8 cellular contexts compared by ENCODE assay signal in genomic region chr5:67215592-67216471, GRCh38. TPM values are rescaled to one million over a fixed set of nuclear protein-coding genes. Genes with fewer than 3 reads are reported as not detected.
DNase-seq lines count a peak whose midpoint lies in the region; ATAC-seq and TF ChIP-seq lines count a peak whose summit lies in the region.

No MANE protein-coding gene starts in this region.

- H3K9me3 ChIP-seq in KOPT-K1 (ENCODE audit: insufficient read depth, low read length, poor library complexity, severe bottlenecking) (no peaks in the 10 kb centered on the region), colonic mucosa (no peaks in the 10 kb centered on the region), mucosa of rectum (ENCODE audit: control insufficient read depth in 2 of 2, low read length in 2 of 2) (no peaks in the 10 kb centered on the region)

- H3K4me1 ChIP-seq in colonic mucosa (peaks cover 13% of the 10 kb centered on the region), mucosa of rectum (ENCODE audit: control insufficient read depth in 2 of 2, insufficient read depth in 2 of 2, low read length in 2 of 2) (peaks cover 14 to 18% of the 10 kb centered on the region in 2 donors)

- H3K4me3 ChIP-seq in colonic mucosa (peak overlapping the region; percentile 18), mucosa of rectum (ENCODE audit: low read length in 2 of 2) (peak overlapping the region; percentile 55 to 58)

- intact Hi-C loops in colonic mucosa (cut with DNase I): no loop called here

- peak overlapping the region; percentile 86 for H3K27ac ChIP-seq in KOPT-K1 (ENCODE audit: low read depth, low read length, poor library complexity, severe bottlenecking)
- peak overlapping the region; percentile 72 for H3K27ac ChIP-seq in colonic mucosa
- H3K27ac ChIP-seq in mucosa of rectum (ENCODE audit: low read depth in 2 of 2, low read length in 2 of 2): peak overlapping the region; percentile 73 to 81

- H3K4me1 Mint-ChIP-seq in stimulated activated effector memory CD8-positive, alpha-beta T cell treated with anti-CD3 and anti-CD28 coated beads, Interleukin-12 subunit alpha, Interleukin-12 subunit beta, amount 100 ng/mL, for 72 hours: peaks cover 53% of the 10 kb centered on the region

- H3K36me3 ChIP-seq in KOPT-K1 (ENCODE audit: insufficient read depth, low read length) (no peaks in the 10 kb centered on the region), colonic mucosa (no peaks in the 10 kb centered on the region), mucosa of rectum (ENCODE audit: control insufficient read depth in 2 of 2, insufficient read depth in 2 of 2, low read length in 2 of 2) (no peaks in the 10 kb centered on the region)

- peak overlapping the region; percentile 16 to 76 for H3K9ac ChIP-seq in colonic mucosa (ENCODE audit: low read depth in 2 of 2, low read length in 2 of 2)
- H3K9ac ChIP-seq in mucosa of rectum (ENCODE audit: low read depth in 1 of 2, low read length in 2 of 2): peak overlapping the region; percentile 38 to 46

- H3K4me3 Mint-ChIP-seq in stimulated activated effector memory CD8-positive, alpha-beta T cell treated with anti-CD3 and anti-CD28 coated beads, Interleukin-12 subunit alpha, Interleukin-12 subunit beta, amount 100 ng/mL, for 72 hours: peak overlapping the region; percentile 69

- TF ChIP-seq CTCF in colonic mucosa (IDR thresholded peaks at IDR 0.05): no peak

- H3K27ac Mint-ChIP-seq in stimulated activated effector memory CD8-positive, alpha-beta T cell treated with anti-CD3 and anti-CD28 coated beads, Interleukin-12 subunit alpha, Interleukin-12 subunit beta, amount 100 ng/mL, for 72 hours: peak overlapping the region; percentile 92

- DNase-seq in DMS153 (lab: John Stamatoyannopoulos, UW) (peak; percentile 38), colonic mucosa (peak; percentile 84), NCI-H446 treated with DMSO at 0.1 percent for 48 hours (lab: John Stamatoyannopoulos, UW) (no peak)
- peak; percentile 69 for DNase-seq in activated CD4-positive, CD25-positive, alpha-beta regulatory T cell treated with anti-CD3 and anti-CD28 coated beads, Interleukin-2, amount 50 U/mL, for 72 hours
- peak; percentile 39 to 78 for DNase-seq in stimulated activated effector memory CD8-positive, alpha-beta T cell treated with anti-CD3 and anti-CD28 coated beads, Interleukin-12 subunit alpha, Interleukin-12 subunit beta, amount 100 ng/mL, for 72 hours (ENCODE audit: low spot score in 2 of 2)

- peak; percentile 99 for ATAC-seq in GM21447 (IDR thresholded peaks at IDR 0.05; ENCODE audit: unreplicated experiment)
- ATAC-seq in stimulated activated effector memory CD8-positive, alpha-beta T cell treated with anti-CD3 and anti-CD28 coated beads, Interleukin-12 subunit alpha, Interleukin-12 subunit beta, amount 100 ng/mL, for 72 hours: peak; percentile 93

- no peaks in the 10 kb centered on the region for H3K27me3 ChIP-seq in colonic mucosa
- H3K27me3 ChIP-seq in mucosa of rectum (ENCODE audit: control insufficient read depth in 2 of 2, insufficient read depth in 2 of 2, low read length in 2 of 2): no peaks in the 10 kb centered on the region

- H3K36me3 Mint-ChIP-seq in stimulated activated effector memory CD8-positive, alpha-beta T cell treated with anti-CD3 and anti-CD28 coated beads, Interleukin-12 subunit alpha, Interleukin-12 subunit beta, amount 100 ng/mL, for 72 hours: no peaks in the 10 kb centered on the region

- H3K9me3 Mint-ChIP-seq in stimulated activated effector memory CD8-positive, alpha-beta T cell treated with anti-CD3 and anti-CD28 coated beads, Interleukin-12 subunit alpha, Interleukin-12 subunit beta, amount 100 ng/mL, for 72 hours: no peaks in the 10 kb centered on the region

RNA-seq across cellular contexts. Expression of gene CD180, which starts 19.2 kb away (rescaled TPM):
- total RNA-seq in colonic mucosa: 1 to 10 TPM in 1 of 2 donors, under 1 TPM in 1; 0.30 to 1.4 TPM
